In genomic region chr1:52111492-52111891, GRCh38 we compare ENCODE assay signal across 18 cellular contexts.
"Had no signal": no experiment of that assay in that cellular context is flagged by ENCODE, and none has a peak within 500 bp of the region (broad histone marks: within the 10 kb centered on the region; RNA-seq: fewer than 3 reads in every experiment).

No MANE protein-coding gene starts in this region.

- ATAC-seq: activated CD4-positive, alpha-beta T cell treated with anti-CD3 and anti-CD28 coated beads for 36 hours; activated naive CD4-positive, alpha-beta T cell treated with anti-CD3 and anti-CD28 coated beads, Interleukin-2, amount 50 U/mL, for 72 hours; activated T-cell treated with anti-CD3 and anti-CD28 coated beads, Interleukin-2, amount 50 U/mL, for 72 hours; gastroesophageal sphincter; mucosa of descending colon; naive thymus-derived CD4-positive, alpha-beta T cell; stimulated activated effector memory CD8-positive, alpha-beta T cell treated with anti-CD3 and anti-CD28 coated beads, Interleukin-12 subunit alpha, Interleukin-12 subunit beta, amount 100 ng/mL, for 72 hours had no signal

- H3K4me1 ChIP-seq: gastroesophageal sphincter had no signal

- H3K9me3 ChIP-seq: gastroesophageal sphincter, mucosa of descending colon, pancreas, thoracic aorta had no signal

- H3K27ac ChIP-seq: cardiac muscle cell, dorsolateral prefrontal cortex, gastroesophageal sphincter, pancreas, thoracic aorta, WERI-Rb-1 had no signal

- H3K4me3 ChIP-seq: cardiac muscle cell, dorsolateral prefrontal cortex, gastroesophageal sphincter, mucosa of descending colon, pancreas, thoracic aorta had no signal

- H3K36me3 ChIP-seq: cardiac muscle cell, gastroesophageal sphincter, pancreas, thoracic aorta, WERI-Rb-1 had no signal

- DNase-seq: activated CD4-positive, alpha-beta memory T cell treated with anti-CD3 and anti-CD28 coated beads for 36 hours; activated CD4-positive, alpha-beta T cell treated with anti-CD3 and anti-CD28 coated beads for 36 hours; activated gamma-delta T cell; activated T-cell treated with anti-CD3 and anti-CD28 coated beads, Interleukin-2, amount 50 U/mL, for 72 hours; dorsolateral prefrontal cortex; erythroblast; mammary epithelial cell; mucosa of descending colon; naive thymus-derived CD4-positive, alpha-beta T cell; pancreas; stimulated activated CD4-positive, alpha-beta T cell treated with anti-CD3 and anti-CD28 coated beads, Interleukin-12 subunit alpha, Interleukin-12 subunit beta, amount 100 ng/mL, for 4 hours; stimulated activated CD4-positive, alpha-beta T cell treated with anti-CD3 and anti-CD28 coated beads, Interleukin-2, amount 100 ng/mL, for 24 hours; WERI-Rb-1 had no signal

- H3K27me3 ChIP-seq: cardiac muscle cell, dorsolateral prefrontal cortex, pancreas had no signal
